ENCODE assay signal across 10 cellular contexts in genomic region chr5:141940695-141941271, GRCh38. TPM values are rescaled to one million over a fixed set of nuclear protein-coding genes. Genes with fewer than 3 reads are reported as not detected.
DNase-seq lines count a peak whose midpoint lies in the region; ATAC-seq and TF ChIP-seq lines count a peak whose summit lies in the region.
"Had no signal": no experiment of that assay in that cellular context is flagged by ENCODE, and none has a peak within 500 bp of the region (broad histone marks: within the 10 kb centered on the region; RNA-seq: fewer than 3 reads in every experiment).

No MANE protein-coding gene starts in this region.

- no peaks in the 10 kb centered on the region for H3K9me3 Mint-ChIP-seq in CD4-positive, alpha-beta memory T cell

- peaks cover 32% of the 10 kb centered on the region for H3K36me3 ChIP-seq in CD4-positive, alpha-beta memory T cell (ENCODE audit: insufficient read depth, low read length)
- H3K36me3 ChIP-seq in esophagus muscularis mucosa = peaks cover 27 to 61% (median 45%) of the 10 kb centered on the region in 4 donors
- H3K36me3 ChIP-seq in psoas muscle (ENCODE audit: insufficient read depth in 1 of 2, low read depth in 1 of 2) = peaks cover 17 to 42% of the 10 kb centered on the region in 2 donors

- intact Hi-C loops in CD4-positive, alpha-beta memory T cell (cut with micrococcal nuclease) = no loop called here
- intact Hi-C loops in esophagus muscularis mucosa (cut with DNase I) = no loop called here
- intact Hi-C loops in psoas muscle (cut with DNase I) = no loop called here

- TF ChIP-seq POLR2A in esophagus muscularis mucosa (IDR thresholded peaks at IDR 0.05; ENCODE audit: low read depth) = no peak

- H3K36me3 Mint-ChIP-seq in CD4-positive, alpha-beta memory T cell = peaks cover 3 to 31% of the 10 kb centered on the region in 2 donors

- peaks cover 0 to 3% (median 0%) of the 10 kb centered on the region in 4 donors for H3K4me1 Mint-ChIP-seq in CD4-positive, alpha-beta memory T cell

- no peak overlapping the region for H3K4me3 ChIP-seq in CD4-positive, alpha-beta memory T cell (ENCODE audit: low read length in 2 of 2)
- H3K4me3 ChIP-seq in esophagus muscularis mucosa (no peak overlapping the region), psoas muscle (no peak overlapping the region)
- H3K4me3 ChIP-seq: adrenal gland had no signal

- no peak for TF ChIP-seq EP300 in esophagus muscularis mucosa (IDR thresholded peaks at IDR 0.05)

- H3K27ac Mint-ChIP-seq in CD4-positive, alpha-beta memory T cell = peak overlapping the region; percentile 29 to 86 (median 68)

- POLR2A ChIA-PET in CD4-positive, alpha-beta memory T cell (lab: Charles Lee; ENCODE audit: partially characterized antibody) = interaction anchor here (0.9 to 1.7 kb wide), 6 partner anchors 17 to 376 kb away, joined by 3 to 5 read pairs (median 3); partner anchors contain the start of genes DELE1, PCDH12 and RNF14
- POLR2A ChIA-PET in RWPE1 (lab: Yijun Ruan, JAX; ENCODE audit: low non-redundant PET) (interaction anchor here (0.5 to 0.6 kb wide), 2 partner anchors 307 to 532 kb away, joined by 5 to 6 read pairs; no protein-coding TSS in a partner anchor), HEK293T (lab: Yijun Ruan, JAX) (interaction anchor here (0.6 to 6.9 kb wide), 2 partner anchors 17 to 137 kb away, joined by 3 to 38 read pairs; partner anchors contain the start of gene DELE1)

- DNase-seq in CD4-positive, alpha-beta memory T cell = no peak
- no peak for DNase-seq in RWPE1 (ENCODE audit: low spot score)
- DNase-seq in esophagus muscularis mucosa (ENCODE audit: extremely low spot score) = no peak
- no peak for DNase-seq in psoas muscle
- no peak for DNase-seq in NCI-H82 (lab: John Stamatoyannopoulos, UW)
- DNase-seq in kidney tubule cell (ENCODE audit: low spot score) = no peak
- no peak for DNase-seq in KG1 (lab: John Stamatoyannopoulos, UW)
- DNase-seq in HEK293T (ENCODE audit: extremely low spot score) = no peak
- DNase-seq: kidney had no signal

- no peaks in the 10 kb centered on the region for H3K27me3 ChIP-seq in CD4-positive, alpha-beta memory T cell (ENCODE audit: insufficient read depth, low read length)
- H3K27me3 ChIP-seq in esophagus muscularis mucosa (no peaks in the 10 kb centered on the region), psoas muscle (ENCODE audit: insufficient read depth in 3 of 3, low read length in 2 of 3) (no peaks in the 10 kb centered on the region)
- H3K27me3 ChIP-seq: adrenal gland had no signal

- H3K9me3 ChIP-seq in CD4-positive, alpha-beta memory T cell (ENCODE audit: control insufficient read depth in 1 of 2, low read length in 2 of 2) = no peaks in the 10 kb centered on the region
- no peaks in the 10 kb centered on the region for H3K9me3 ChIP-seq in esophagus muscularis mucosa
- H3K9me3 ChIP-seq in psoas muscle = no peaks in the 10 kb centered on the region
- H3K9me3 ChIP-seq: adrenal gland had no signal

- no peak overlapping the region for H3K4me3 Mint-ChIP-seq in CD4-positive, alpha-beta memory T cell

- CTCF ChIA-PET in CD4-positive, alpha-beta memory T cell (lab: Charles Lee; ENCODE audit: partially characterized antibody) = interaction anchor here (0.9 to 5.9 kb wide), 4 partner anchors 18 to 249 kb away, joined by 3 to 53 read pairs (median 3); partner anchors contain the start of gene PCDH12
- CTCF ChIA-PET in RWPE1 (lab: Yijun Ruan, JAX) = interaction anchor here (0.8 to 3.5 kb wide), 3 partner anchors 20 to 40 kb away, joined by 3 to 21 read pairs (median 3); no protein-coding TSS in a partner anchor
- CTCF ChIA-PET in HEK293T (lab: Yijun Ruan, JAX) = interaction anchor here (2.1 kb wide), 1 partner anchor 20 kb away, joined by 8 read pairs; no protein-coding TSS in a partner anchor

- no peak for TF ChIP-seq CTCF in RWPE1 (conservative IDR thresholded peaks at IDR 0.05; ENCODE audit: low read depth)
- TF ChIP-seq CTCF in esophagus muscularis mucosa (IDR thresholded peaks at IDR 0.05) = no peak
- no peak for TF ChIP-seq CTCF in psoas muscle (IDR thresholded peaks at IDR 0.05)

- 51% methylated on average over 4 of the region's 6 CpGs for WGBS in esophagus muscularis mucosa
- WGBS in psoas muscle, 3 donors = 45 to 62% (median 49%) methylated on average over 6 of the region's 6 CpGs

- no peaks in the 10 kb centered on the region for H3K4me1 ChIP-seq in CD4-positive, alpha-beta memory T cell (ENCODE audit: insufficient read depth, low read length)
- H3K4me1 ChIP-seq in esophagus muscularis mucosa (peaks cover 22 to 27% (median 25%) of the 10 kb centered on the region in 4 donors), psoas muscle (peaks cover 19% of the 10 kb centered on the region)

- peak in 3 of 4 donors; percentile 7 to 26 (median 17) for ATAC-seq in psoas muscle

- H3K27ac ChIP-seq in CD4-positive, alpha-beta memory T cell (ENCODE audit: low read depth, low read length) = no peak overlapping the region
- H3K27ac ChIP-seq in RWPE1 (peak overlapping the region; percentile 51), esophagus muscularis mucosa (replicated peaks in 1 of 4) (peak overlapping the region in 3 of 4 donors; percentile 22 to 53 (median 52)), psoas muscle (peak overlapping the region; percentile 8)

- H3K27me3 Mint-ChIP-seq in CD4-positive, alpha-beta memory T cell = no peaks in the 10 kb centered on the region

TF ChIP-seq in HEK293T, 16 proteins besides CTCF, POLR2A, EP300 and RAD21:
- no peak for TF ChIP-seq PKNOX1 (IDR thresholded peaks at IDR 0.05)
- no peak for TF ChIP-seq CTBP1 (IDR thresholded peaks at IDR 0.05; ENCODE audit: borderline replicate concordance)
- TF ChIP-seq L3MBTL2 (conservative IDR thresholded peaks at IDR 0.05) = no peak
- TF ChIP-seq FOXA1 (IDR thresholded peaks at IDR 0.05) = no peak
- no peak for TF ChIP-seq SP1 (IDR thresholded peaks at IDR 0.05)
- TF ChIP-seq TARDBP (IDR thresholded peaks at IDR 0.05) = no peak
- TF ChIP-seq FOXM1 (IDR thresholded peaks at IDR 0.05; ENCODE audit: borderline replicate concordance) = no peak
- no peak for TF ChIP-seq SUZ12 (IDR thresholded peaks at IDR 0.05)
- no peak for TF ChIP-seq BHLHE40 (IDR thresholded peaks at IDR 0.05; ENCODE audit: borderline replicate concordance)
- no peak for TF ChIP-seq FOXK2 (IDR thresholded peaks at IDR 0.05)
- no peak for TF ChIP-seq HDGF (IDR thresholded peaks at IDR 0.05; ENCODE audit: borderline replicate concordance)
- no peak for TF ChIP-seq ELF4 (IDR thresholded peaks at IDR 0.05)

RNA-seq across cellular contexts. Expression of gene DELE1, which starts 17.1 kb away (rescaled TPM):
- 10 to 100 TPM; 73.2 to 83.1 TPM for total RNA-seq in CD4-positive, alpha-beta memory T cell
- 10 to 100 TPM; 31.4 to 44.3 TPM for polyA plus RNA-seq in CD4-positive, alpha-beta memory T cell
- total RNA-seq in esophagus muscularis mucosa (10 to 100 TPM; 44.4 to 75.8 (median 49.6) TPM), psoas muscle (10 to 100 TPM; 40.5 to 65.5 (median 53.3) TPM)
- 10 to 100 TPM; 23.1 to 38.2 (median 35.7) TPM for polyA plus RNA-seq in psoas muscle

RNA-seq across cellular contexts. Expression of gene PCDH12, which starts 17.2 kb away (rescaled TPM):
- not detected for total RNA-seq in CD4-positive, alpha-beta memory T cell
- under 1 TPM; 0.13 to 0.31 TPM for polyA plus RNA-seq in CD4-positive, alpha-beta memory T cell
- 1 to 10 TPM; 1.2 to 6.7 (median 3.5) TPM for total RNA-seq in esophagus muscularis mucosa
- total RNA-seq in psoas muscle = 1 to 10 TPM; 2.7 to 6.0 (median 3.4) TPM
- polyA plus RNA-seq in psoas muscle = 1 to 10 TPM; 1.4 to 1.6 (median 1.5) TPM

RNA-seq across cellular contexts. Expression of gene RNF14, which starts 28.1 kb away (rescaled TPM):
- 10 to 100 TPM; 35.4 to 38.5 TPM for total RNA-seq in CD4-positive, alpha-beta memory T cell
- polyA plus RNA-seq in CD4-positive, alpha-beta memory T cell = 10 to 100 TPM; 52.0 TPM
- 10 to 100 TPM; 65.8 to 94.1 (median 72.6) TPM for total RNA-seq in esophagus muscularis mucosa
- total RNA-seq in psoas muscle = 10 to 100 TPM; 54.1 to 89.6 (median 71.8) TPM
- 100 to 1,000 TPM in 1 of 3 donors, 10 to 100 TPM in 2; 44.1 to 137 (median 77.9) TPM for polyA plus RNA-seq in psoas muscle
